Comparison of ENCODE assay signal across 5 cellular contexts in genomic region chr2:156753766-156754165, GRCh38.
"Had no signal": no experiment of that assay in that cellular context is flagged by ENCODE, and none has a peak within 500 bp of the region (broad histone marks: within the 10 kb centered on the region; RNA-seq: fewer than 3 reads in every experiment).

No MANE protein-coding gene starts in this region.

- ATAC-seq: K562 had no signal

- DNase-seq: GOT3, H7, IMR-90, KG1 had no signal
